Comparison of ENCODE assay signal across 26 cellular contexts in genomic region chr9:36967997-36968396, GRCh38.
"Had no signal": no experiment of that assay in that cellular context is flagged by ENCODE, and none has a peak within 500 bp of the region (broad histone marks: within the 10 kb centered on the region; RNA-seq: fewer than 3 reads in every experiment).

No MANE protein-coding gene starts in this region.

- H3K27ac Mint-ChIP-seq: activated naive CD8-positive, alpha-beta T cell treated with anti-CD3 and anti-CD28 coated beads, Interleukin-2, amount 10 ng/mL, durations not matched to agents 7 days and 5 days; mesothelial cell of epicardium; naive thymus-derived CD4-positive, alpha-beta T cell had no signal

- H3K36me3 ChIP-seq: ascending aorta, cardiac muscle cell, esophagus squamous epithelium, right atrium auricular region, uterus had no signal

- H3K9me3 ChIP-seq: ascending aorta, esophagus squamous epithelium, right atrium auricular region, testis, uterus had no signal

- H3K27me3 ChIP-seq: ascending aorta, esophagus squamous epithelium, right atrium auricular region, testis, uterus had no signal

- FAIRE-seq: islet of Langerhans had no signal

- H2AFZ ChIP-seq: parathyroid adenoma had no signal

- H3K4me1 ChIP-seq: ascending aorta, esophagus squamous epithelium, parathyroid adenoma, right atrium auricular region, testis, uterus had no signal

- H3K4me2 ChIP-seq: smooth muscle cell had no signal

- H3K9me3 Mint-ChIP-seq: activated naive CD4-positive, alpha-beta T cell treated with anti-CD3 and anti-CD28 coated beads, Interleukin-2, amount 10 ng/mL, durations not matched to agents 7 days and 5 days; activated naive CD8-positive, alpha-beta T cell treated with anti-CD3 and anti-CD28 coated beads, Interleukin-2, amount 10 ng/mL, durations not matched to agents 7 days and 5 days; brain; mesothelial cell of epicardium; naive thymus-derived CD4-positive, alpha-beta T cell had no signal

- H3K4me3 Mint-ChIP-seq: activated naive CD4-positive, alpha-beta T cell treated with anti-CD3 and anti-CD28 coated beads, Interleukin-2, amount 10 ng/mL, durations not matched to agents 7 days and 5 days; activated naive CD8-positive, alpha-beta T cell treated with anti-CD3 and anti-CD28 coated beads, Interleukin-2, amount 10 ng/mL, durations not matched to agents 7 days and 5 days; brain; mesothelial cell of epicardium; naive thymus-derived CD4-positive, alpha-beta T cell had no signal

- H3K27ac ChIP-seq: ascending aorta, cardiac muscle cell, esophagus squamous epithelium, parathyroid adenoma, right atrium auricular region, testis, uterus had no signal

- H3K4me1 Mint-ChIP-seq: activated naive CD4-positive, alpha-beta T cell treated with anti-CD3 and anti-CD28 coated beads, Interleukin-2, amount 10 ng/mL, durations not matched to agents 7 days and 5 days; activated naive CD8-positive, alpha-beta T cell treated with anti-CD3 and anti-CD28 coated beads, Interleukin-2, amount 10 ng/mL, durations not matched to agents 7 days and 5 days; mesothelial cell of epicardium had no signal

- DNase-seq: activated CD4-positive, alpha-beta T cell treated with anti-CD3 and anti-CD28 coated beads for 4 hours; activated CD4-positive, alpha-beta T cell treated with anti-CD3 and anti-CD28 coated beads, Interleukin-2, amount 50 U/mL, for 48 hours; activated CD8-positive, alpha-beta memory T cell treated with anti-CD3 and anti-CD28 coated beads for 24 hours; activated gamma-delta T cell; activated naive CD4-positive, alpha-beta T cell treated with anti-CD3 and anti-CD28 coated beads, Interleukin-2, amount 10 ng/mL, durations not matched to agents 7 days and 5 days; activated naive CD8-positive, alpha-beta T cell treated with anti-CD3 and anti-CD28 coated beads, Interleukin-2, amount 10 ng/mL, durations not matched to agents 7 days and 5 days; cerebellar nuclear complex; cortex of kidney; esophagus squamous epithelium; foreskin melanocyte; left cardiac atrium; left ventricle myocardium superior; stimulated activated CD4-positive, alpha-beta T cell treated with anti-CD3 and anti-CD28 coated beads, Interleukin-1b, Interleukin-23, amount 100 ng/mL, for 48 hours; stimulated activated naive CD4-positive, alpha-beta T cell treated with Interleukin-2 at 50 U/mL for 16 hours; testis; trophoblast cell; uterus had no signal

- H3K4me3 ChIP-seq: ascending aorta, cardiac muscle cell, esophagus squamous epithelium, right atrium auricular region, smooth muscle cell, testis, uterus had no signal

- H3K9ac ChIP-seq: parathyroid adenoma had no signal

- ATAC-seq: left cardiac atrium; left ventricle myocardium superior; naive thymus-derived CD4-positive, alpha-beta T cell had no signal

- H3K79me2 ChIP-seq: parathyroid adenoma had no signal

- H3K36me3 Mint-ChIP-seq: activated naive CD4-positive, alpha-beta T cell treated with anti-CD3 and anti-CD28 coated beads, Interleukin-2, amount 10 ng/mL, durations not matched to agents 7 days and 5 days; activated naive CD8-positive, alpha-beta T cell treated with anti-CD3 and anti-CD28 coated beads, Interleukin-2, amount 10 ng/mL, durations not matched to agents 7 days and 5 days; brain; mesothelial cell of epicardium; naive thymus-derived CD4-positive, alpha-beta T cell had no signal
